In the genomic region with DNA sequence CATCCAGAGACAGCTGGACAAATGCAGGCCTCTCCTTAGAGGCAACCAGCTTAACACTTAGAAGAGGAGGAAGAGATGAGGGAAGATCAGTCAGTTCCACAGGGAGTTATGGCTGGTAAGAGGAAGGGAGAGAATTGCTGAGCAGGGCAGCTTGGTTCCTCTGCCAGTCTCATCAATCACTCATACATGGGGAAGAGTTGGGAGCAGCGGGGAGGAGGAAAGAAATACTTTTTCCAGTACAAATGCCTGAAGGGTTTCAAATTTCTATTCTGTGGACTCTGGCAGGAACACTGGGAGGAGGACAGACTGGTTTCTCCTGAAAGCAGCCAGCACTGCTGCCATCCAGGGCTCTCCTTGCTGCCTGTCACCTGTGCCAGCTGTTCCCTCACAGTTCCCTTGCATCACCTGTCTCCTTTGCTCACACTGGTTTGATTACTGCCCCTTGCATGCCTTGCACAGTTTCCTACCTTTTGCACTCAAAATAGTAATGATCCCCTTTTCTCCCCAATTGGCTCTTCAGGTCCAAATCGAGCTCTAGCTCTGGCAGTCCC, we compare ENCODE assay signal across 10 cellular contexts. TPM values are rescaled to one million over a fixed set of nuclear protein-coding genes. Genes with fewer than 3 reads are reported as not detected.
DNase-seq lines count a peak whose midpoint lies in the region; ATAC-seq and TF ChIP-seq lines count a peak whose summit lies in the region.
"Had no signal": no experiment of that assay in that cellular context is flagged by ENCODE, and none has a peak within 500 bp of the region (broad histone marks: within the 10 kb centered on the region; RNA-seq: fewer than 3 reads in every experiment).

No MANE protein-coding gene starts in this region.

- H3K4me1 Mint-ChIP-seq in MCF 10A (ENCODE audit: insufficient read depth, unreplicated experiment), result peaks cover 13% of the 10 kb centered on the region
- no peaks in the 10 kb centered on the region for H3K4me1 Mint-ChIP-seq in effector memory CD8-positive, alpha-beta T cell (ENCODE audit: low read depth in 2 of 2)

- no peaks in the 10 kb centered on the region for H3K27me3 Mint-ChIP-seq in MCF 10A (ENCODE audit: insufficient read depth, unreplicated experiment)
- peaks cover 23 to 25% of the 10 kb centered on the region in 2 donors for H3K27me3 Mint-ChIP-seq in effector memory CD8-positive, alpha-beta T cell

- H3K27ac ChIP-seq in RWPE1, result no peak overlapping the region

- in situ Hi-C loops in T47D (cut with HindIII; ENCODE audit: low pct_unique_long_range_greater_than_20kb, low sequenced_read_pairs), result no loop called here

- no peak overlapping the region for H3K4me3 Mint-ChIP-seq in MCF 10A (ENCODE audit: unreplicated experiment)
- no peak overlapping the region for H3K4me3 Mint-ChIP-seq in effector memory CD8-positive, alpha-beta T cell
- H3K4me3 Mint-ChIP-seq: WTC11 had no signal

- TF ChIP-seq CTCF in MCF 10A (IDR thresholded peaks at IDR 0.05; ENCODE audit: unreplicated experiment) (no peak), RWPE1 (conservative IDR thresholded peaks at IDR 0.05; ENCODE audit: low read depth) (no peak)

- no peaks in the 10 kb centered on the region for H3K36me3 Mint-ChIP-seq in MCF 10A (ENCODE audit: insufficient read depth, unreplicated experiment)
- H3K36me3 Mint-ChIP-seq in effector memory CD8-positive, alpha-beta T cell (ENCODE audit: insufficient read depth), result no peaks in the 10 kb centered on the region
- H3K36me3 Mint-ChIP-seq: WTC11 had no signal

- intact Hi-C loops in MCF 10A (cut with micrococcal nuclease), result loop anchor here (10.0 kb wide), 1 partner anchor 197 kb away; no protein-coding TSS in a partner anchor

- H3K27ac Mint-ChIP-seq in MCF 10A (ENCODE audit: low read depth, unreplicated experiment), result no peak overlapping the region
- no peak overlapping the region for H3K27ac Mint-ChIP-seq in effector memory CD8-positive, alpha-beta T cell
- H3K27ac Mint-ChIP-seq: WTC11 had no signal

- no peak for ATAC-seq in HG03439 (IDR thresholded peaks at IDR 0.05; ENCODE audit: unreplicated experiment)
- no peak for ATAC-seq in effector memory CD8-positive, alpha-beta T cell (replicated peaks)
- ATAC-seq: WTC11 had no signal

- POLR2A ChIA-PET in MCF 10A (lab: Yijun Ruan, JAX) (interaction anchor here (0.6 kb wide), 1 partner anchor 9 kb away, joined by 6 read pairs; no protein-coding TSS in a partner anchor), RWPE1 (lab: Yijun Ruan, JAX; ENCODE audit: low non-redundant PET) (no interaction called here)

- DNase-seq in T47D (ENCODE audit: low read depth in 1 of 2, low spot score in 1 of 2) (peak; percentile 17 to 95), MCF 10A (ENCODE audit: unreplicated experiment) (no peak), RWPE1 (ENCODE audit: low spot score) (peak; percentile 10), kidney tubule cell (ENCODE audit: low spot score) (peak; percentile 25), hepatic stellate cell (ENCODE audit: low spot score) (no peak), NCI-H226 (no peak)
- no peak for DNase-seq in effector memory CD8-positive, alpha-beta T cell
- DNase-seq: ACHN had no signal

- H3K9me3 Mint-ChIP-seq in MCF 10A (ENCODE audit: unreplicated experiment), result no peaks in the 10 kb centered on the region
- H3K9me3 Mint-ChIP-seq in effector memory CD8-positive, alpha-beta T cell, result no peaks in the 10 kb centered on the region

- CTCF ChIA-PET in MCF 10A (lab: Yijun Ruan, JAX) (no interaction called here), RWPE1 (lab: Yijun Ruan, JAX) (no interaction called here)

- BruUV-seq in MCF 10A (replicated peaks; lab: Mats Ljungman, UMichigan), result no TSS peak

RNA-seq across cellular contexts. Expression of gene PGRMC2, which starts 59.5 kb away (rescaled TPM):
- 54.3 and 68.5 TPM in 2 replicates for total RNA-seq in MCF 10A (2022)

Comparison
In these comparisons a context has a peak if more than half of its experiments do, and no peak if none do; other contexts are left out.
1. DNase-seq: peak in T47D (2 of 2), RWPE1 (single experiment) and kidney tubule cell (single experiment); none in MCF 10A (single experiment), hepatic stellate cell (single experiment), NCI-H226 (single experiment) and effector memory CD8-positive, alpha-beta T cell (0 of 3).